1 cellular context compared by ENCODE assay signal in the genomic region with DNA sequence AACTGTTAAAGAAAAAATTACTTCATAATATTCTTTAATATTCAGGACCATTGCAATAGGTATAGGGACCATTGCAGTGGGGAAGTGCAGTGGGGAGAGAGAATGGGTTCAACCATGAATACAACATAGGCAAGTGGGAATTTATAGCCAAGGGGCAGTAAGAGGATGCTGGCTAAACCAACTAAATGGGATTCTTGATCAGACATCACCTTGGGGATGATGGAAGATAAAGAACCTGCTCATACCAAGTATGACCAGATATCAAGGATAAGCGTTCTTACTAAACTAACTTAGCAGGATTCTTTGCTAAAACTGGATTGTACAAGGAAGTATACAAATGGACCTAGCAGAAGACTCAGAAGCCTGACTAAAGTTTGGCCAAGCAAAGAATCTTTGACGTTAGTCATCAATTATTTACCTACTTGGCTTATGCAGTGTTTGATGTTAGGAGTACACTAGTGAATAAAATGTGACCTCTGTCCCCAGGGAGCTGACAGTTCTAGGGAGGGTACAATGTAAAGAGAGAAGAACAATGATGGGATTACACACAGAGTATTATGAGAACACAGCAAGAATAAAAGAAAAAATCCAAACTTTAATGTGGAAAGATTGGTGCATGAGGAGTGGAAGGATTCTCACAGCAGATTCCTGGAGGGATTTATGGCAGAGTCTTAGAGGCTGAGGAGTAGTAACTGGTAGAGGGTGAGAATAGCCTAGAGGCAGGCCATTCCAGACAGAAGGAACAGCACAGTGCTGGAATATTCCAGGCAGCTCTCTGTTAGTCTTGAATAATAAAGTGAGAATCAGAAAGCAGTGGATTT.
A peak's percentile ranks its signal among the peaks of the same experiment; 100 is the strongest.
TF ChIP-seq lines count a peak whose summit lies in the region.

No MANE protein-coding gene starts in this region.

TF ChIP-seq in HepG2, 621 proteins besides CTCF, POLR2A, EP300 and RAD21 (continued from another document and continues in another):
- TF ChIP-seq, protein P1, sequence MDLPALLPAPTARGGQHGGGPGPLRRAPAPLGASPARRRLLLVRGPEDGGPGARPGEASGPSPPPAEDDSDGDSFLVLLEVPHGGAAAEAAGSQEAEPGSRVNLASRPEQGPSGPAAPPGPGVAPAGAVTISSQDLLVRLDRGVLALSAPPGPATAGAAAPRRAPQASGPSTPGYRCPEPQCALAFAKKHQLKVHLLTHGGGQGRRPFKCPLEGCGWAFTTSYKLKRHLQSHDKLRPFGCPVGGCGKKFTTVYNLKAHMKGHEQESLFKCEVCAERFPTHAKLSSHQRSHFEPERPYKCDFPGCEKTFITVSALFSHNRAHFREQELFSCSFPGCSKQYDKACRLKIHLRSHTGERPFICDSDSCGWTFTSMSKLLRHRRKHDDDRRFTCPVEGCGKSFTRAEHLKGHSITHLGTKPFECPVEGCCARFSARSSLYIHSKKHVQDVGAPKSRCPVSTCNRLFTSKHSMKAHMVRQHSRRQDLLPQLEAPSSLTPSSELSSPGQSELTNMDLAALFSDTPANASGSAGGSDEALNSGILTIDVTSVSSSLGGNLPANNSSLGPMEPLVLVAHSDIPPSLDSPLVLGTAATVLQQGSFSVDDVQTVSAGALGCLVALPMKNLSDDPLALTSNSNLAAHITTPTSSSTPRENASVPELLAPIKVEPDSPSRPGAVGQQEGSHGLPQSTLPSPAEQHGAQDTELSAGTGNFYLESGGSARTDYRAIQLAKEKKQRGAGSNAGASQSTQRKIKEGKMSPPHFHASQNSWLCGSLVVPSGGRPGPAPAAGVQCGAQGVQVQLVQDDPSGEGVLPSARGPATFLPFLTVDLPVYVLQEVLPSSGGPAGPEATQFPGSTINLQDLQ (CRISPR knock-in tag; IDR thresholded peaks at IDR 0.05), result no peak
- TF ChIP-seq ZSCAN9 (CRISPR knock-in tag; IDR thresholded peaks at IDR 0.05; ENCODE audit: borderline replicate concordance) (peak; percentile 27; the same call in 1 of the 2 replicates), REL (CRISPR knock-in tag; conservative IDR thresholded peaks at IDR 0.05) (no peak), SMARCE1 (IDR thresholded peaks at IDR 0.05; ENCODE audit: borderline replicate concordance) (no peak; the same call in 1 of the 2 replicates), NR1H2 (CRISPR knock-in tag; IDR thresholded peaks at IDR 0.05; ENCODE audit: borderline replicate concordance, low read depth) (no peak), HNF4A (CRISPR knock-in tag; IDR thresholded peaks at IDR 0.05) (peak; percentile 81), MIER2 (CRISPR knock-in tag; IDR thresholded peaks at IDR 0.05) (0 out of 2 replicates have a peak, but pooled peaks have one; percentile 61), GFI1 (CRISPR knock-in tag; IDR thresholded peaks at IDR 0.05; ENCODE audit: borderline replicate concordance) (0 out of 2 replicates have a peak, but pooled peaks have one; percentile 21), FOXJ3 (CRISPR knock-in tag; IDR thresholded peaks at IDR 0.05; ENCODE audit: borderline replicate concordance) (peak; percentile 82; the same call in 1 of the 2 replicates), ZBTB20 (CRISPR knock-in tag; IDR thresholded peaks at IDR 0.05; ENCODE audit: borderline replicate concordance, low read depth) (0 out of 2 replicates have a peak, but pooled peaks have one; percentile 49), ELF4 (CRISPR knock-in tag; IDR thresholded peaks at IDR 0.05; ENCODE audit: borderline replicate concordance) (no peak), MIER3 (CRISPR knock-in tag; IDR thresholded peaks at IDR 0.05; ENCODE audit: borderline replicate concordance) (peak; percentile 60; the same call in 1 of the 2 replicates), JUN (CRISPR knock-in tag; IDR thresholded peaks at IDR 0.05) (0 out of 2 replicates have a peak, but pooled peaks have one; percentile 43), NPAS2 (CRISPR knock-in tag; IDR thresholded peaks at IDR 0.05; ENCODE audit: borderline replicate concordance) (no peak), MTF2 (CRISPR knock-in tag; IDR thresholded peaks at IDR 0.05; ENCODE audit: borderline replicate concordance) (no peak), KLF15 (CRISPR knock-in tag; IDR thresholded peaks at IDR 0.05; ENCODE audit: borderline replicate concordance) (no peak), ZFY (CRISPR knock-in tag; IDR thresholded peaks at IDR 0.05) (no peak), HNRNPLL (IDR thresholded peaks at IDR 0.05; ENCODE audit: low read depth, low read length, poor library complexity, severe bottlenecking) (no peak), SIN3B (IDR thresholded peaks at IDR 0.05; ENCODE audit: low read length) (no peak), CREM (IDR thresholded peaks at IDR 0.05) (peak; percentile 77), CREM (CRISPR knock-in tag; IDR thresholded peaks at IDR 0.05) (no peak), ZNF234 (CRISPR knock-in tag; conservative IDR thresholded peaks at IDR 0.05) (no peak), NR2F6 (IDR thresholded peaks at IDR 0.05) (peak; percentile 86), NR2F6 (CRISPR knock-in tag; IDR thresholded peaks at IDR 0.05) (peak; percentile 85), PHF8 (CRISPR knock-in tag; IDR thresholded peaks at IDR 0.05) (no peak), ZEB1 (IDR thresholded peaks at IDR 0.05; ENCODE audit: insufficient replicate concordance, low read depth) (no peak), SMAD3 (CRISPR knock-in tag; IDR thresholded peaks at IDR 0.05) (peak; percentile 42; the same call in 1 of the 2 replicates), RFX3 (CRISPR knock-in tag; IDR thresholded peaks at IDR 0.05) (no peak), BRD4 (CRISPR knock-in tag; IDR thresholded peaks at IDR 0.05) (no peak), CCAR2 (optimal IDR thresholded peaks at IDR 0.05; ENCODE audit: low read depth, low read length) (no peak), MAFF (IDR thresholded peaks at IDR 0.05; ENCODE audit: low read depth, low read length) (peak; percentile 47), BHLHE40 (IDR thresholded peaks at IDR 0.05; ENCODE audit: low read length) (peak; percentile 42; the same call in 1 of the 2 replicates), ZNF552 (CRISPR knock-in tag; IDR thresholded peaks at IDR 0.05; ENCODE audit: borderline replicate concordance) (no peak), DNMT3B (CRISPR knock-in tag; conservative IDR thresholded peaks at IDR 0.05) (peak; percentile 23; the same call in 1 of the 2 replicates), SMAD9 (CRISPR knock-in tag; IDR thresholded peaks at IDR 0.05) (no peak), NKX3-1 (CRISPR knock-in tag; IDR thresholded peaks at IDR 0.05) (no peak), ZNF709 (CRISPR knock-in tag; IDR thresholded peaks at IDR 0.05) (no peak), ETV6 (CRISPR knock-in tag; conservative IDR thresholded peaks at IDR 0.05) (no peak), MZF1 (CRISPR knock-in tag; IDR thresholded peaks at IDR 0.05; ENCODE audit: borderline replicate concordance) (no peak), PITX1 (CRISPR knock-in tag; IDR thresholded peaks at IDR 0.05) (peak; percentile 84), SNAI1 (CRISPR knock-in tag; IDR thresholded peaks at IDR 0.05; ENCODE audit: borderline replicate concordance) (no peak)
- TF ChIP-seq, protein P2, sequence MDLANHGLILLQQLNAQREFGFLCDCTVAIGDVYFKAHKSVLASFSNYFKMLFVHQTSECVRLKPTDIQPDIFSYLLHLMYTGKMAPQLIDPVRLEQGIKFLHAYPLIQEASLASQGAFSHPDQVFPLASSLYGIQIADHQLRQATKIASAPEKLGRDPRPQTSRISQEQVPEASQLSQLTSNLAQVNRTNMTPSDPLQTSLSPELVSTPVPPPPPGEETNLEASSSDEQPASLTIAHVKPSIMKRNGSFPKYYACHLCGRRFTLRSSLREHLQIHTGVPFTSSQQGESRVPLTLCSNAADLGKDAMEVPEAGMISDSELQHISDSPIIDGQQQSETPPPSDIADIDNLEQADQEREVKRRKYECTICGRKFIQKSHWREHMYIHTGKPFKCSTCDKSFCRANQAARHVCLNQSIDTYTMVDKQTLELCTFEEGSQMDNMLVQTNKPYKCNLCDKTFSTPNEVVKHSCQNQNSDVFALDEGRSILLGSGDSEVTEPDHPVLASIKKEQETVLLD (CRISPR knock-in tag; IDR thresholded peaks at IDR 0.05; ENCODE audit: low read depth), result no peak
- TF ChIP-seq, protein P3, sequence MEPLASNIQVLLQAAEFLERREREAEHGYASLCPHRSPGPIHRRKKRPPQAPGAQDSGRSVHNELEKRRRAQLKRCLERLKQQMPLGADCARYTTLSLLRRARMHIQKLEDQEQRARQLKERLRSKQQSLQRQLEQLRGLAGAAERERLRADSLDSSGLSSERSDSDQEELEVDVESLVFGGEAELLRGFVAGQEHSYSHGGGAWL (CRISPR knock-in tag; IDR thresholded peaks at IDR 0.05), result no peak
- TF ChIP-seq, protein P4, sequence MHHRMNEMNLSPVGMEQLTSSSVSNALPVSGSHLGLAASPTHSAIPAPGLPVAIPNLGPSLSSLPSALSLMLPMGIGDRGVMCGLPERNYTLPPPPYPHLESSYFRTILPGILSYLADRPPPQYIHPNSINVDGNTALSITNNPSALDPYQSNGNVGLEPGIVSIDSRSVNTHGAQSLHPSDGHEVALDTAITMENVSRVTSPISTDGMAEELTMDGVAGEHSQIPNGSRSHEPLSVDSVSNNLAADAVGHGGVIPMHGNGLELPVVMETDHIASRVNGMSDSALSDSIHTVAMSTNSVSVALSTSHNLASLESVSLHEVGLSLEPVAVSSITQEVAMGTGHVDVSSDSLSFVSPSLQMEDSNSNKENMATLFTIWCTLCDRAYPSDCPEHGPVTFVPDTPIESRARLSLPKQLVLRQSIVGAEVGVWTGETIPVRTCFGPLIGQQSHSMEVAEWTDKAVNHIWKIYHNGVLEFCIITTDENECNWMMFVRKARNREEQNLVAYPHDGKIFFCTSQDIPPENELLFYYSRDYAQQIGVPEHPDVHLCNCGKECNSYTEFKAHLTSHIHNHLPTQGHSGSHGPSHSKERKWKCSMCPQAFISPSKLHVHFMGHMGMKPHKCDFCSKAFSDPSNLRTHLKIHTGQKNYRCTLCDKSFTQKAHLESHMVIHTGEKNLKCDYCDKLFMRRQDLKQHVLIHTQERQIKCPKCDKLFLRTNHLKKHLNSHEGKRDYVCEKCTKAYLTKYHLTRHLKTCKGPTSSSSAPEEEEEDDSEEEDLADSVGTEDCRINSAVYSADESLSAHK (CRISPR knock-in tag; IDR thresholded peaks at IDR 0.05; ENCODE audit: borderline replicate concordance), result no peak
- TF ChIP-seq, protein P5, sequence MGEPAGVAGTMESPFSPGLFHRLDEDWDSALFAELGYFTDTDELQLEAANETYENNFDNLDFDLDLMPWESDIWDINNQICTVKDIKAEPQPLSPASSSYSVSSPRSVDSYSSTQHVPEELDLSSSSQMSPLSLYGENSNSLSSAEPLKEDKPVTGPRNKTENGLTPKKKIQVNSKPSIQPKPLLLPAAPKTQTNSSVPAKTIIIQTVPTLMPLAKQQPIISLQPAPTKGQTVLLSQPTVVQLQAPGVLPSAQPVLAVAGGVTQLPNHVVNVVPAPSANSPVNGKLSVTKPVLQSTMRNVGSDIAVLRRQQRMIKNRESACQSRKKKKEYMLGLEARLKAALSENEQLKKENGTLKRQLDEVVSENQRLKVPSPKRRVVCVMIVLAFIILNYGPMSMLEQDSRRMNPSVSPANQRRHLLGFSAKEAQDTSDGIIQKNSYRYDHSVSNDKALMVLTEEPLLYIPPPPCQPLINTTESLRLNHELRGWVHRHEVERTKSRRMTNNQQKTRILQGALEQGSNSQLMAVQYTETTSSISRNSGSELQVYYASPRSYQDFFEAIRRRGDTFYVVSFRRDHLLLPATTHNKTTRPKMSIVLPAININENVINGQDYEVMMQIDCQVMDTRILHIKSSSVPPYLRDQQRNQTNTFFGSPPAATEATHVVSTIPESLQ (CRISPR knock-in tag; conservative IDR thresholded peaks at IDR 0.05), result no peak
- TF ChIP-seq, protein P6, sequence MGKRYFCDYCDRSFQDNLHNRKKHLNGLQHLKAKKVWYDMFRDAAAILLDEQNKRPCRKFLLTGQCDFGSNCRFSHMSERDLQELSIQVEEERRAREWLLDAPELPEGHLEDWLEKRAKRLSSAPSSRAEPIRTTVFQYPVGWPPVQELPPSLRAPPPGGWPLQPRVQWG (CRISPR knock-in tag; IDR thresholded peaks at IDR 0.05; ENCODE audit: borderline replicate concordance, low read depth), result no peak
- TF ChIP-seq, protein P7, sequence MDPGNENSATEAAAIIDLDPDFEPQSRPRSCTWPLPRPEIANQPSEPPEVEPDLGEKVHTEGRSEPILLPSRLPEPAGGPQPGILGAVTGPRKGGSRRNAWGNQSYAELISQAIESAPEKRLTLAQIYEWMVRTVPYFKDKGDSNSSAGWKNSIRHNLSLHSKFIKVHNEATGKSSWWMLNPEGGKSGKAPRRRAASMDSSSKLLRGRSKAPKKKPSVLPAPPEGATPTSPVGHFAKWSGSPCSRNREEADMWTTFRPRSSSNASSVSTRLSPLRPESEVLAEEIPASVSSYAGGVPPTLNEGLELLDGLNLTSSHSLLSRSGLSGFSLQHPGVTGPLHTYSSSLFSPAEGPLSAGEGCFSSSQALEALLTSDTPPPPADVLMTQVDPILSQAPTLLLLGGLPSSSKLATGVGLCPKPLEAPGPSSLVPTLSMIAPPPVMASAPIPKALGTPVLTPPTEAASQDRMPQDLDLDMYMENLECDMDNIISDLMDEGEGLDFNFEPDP (CRISPR knock-in tag; conservative IDR thresholded peaks at IDR 0.05), result no peak
- TF ChIP-seq, protein P8, sequence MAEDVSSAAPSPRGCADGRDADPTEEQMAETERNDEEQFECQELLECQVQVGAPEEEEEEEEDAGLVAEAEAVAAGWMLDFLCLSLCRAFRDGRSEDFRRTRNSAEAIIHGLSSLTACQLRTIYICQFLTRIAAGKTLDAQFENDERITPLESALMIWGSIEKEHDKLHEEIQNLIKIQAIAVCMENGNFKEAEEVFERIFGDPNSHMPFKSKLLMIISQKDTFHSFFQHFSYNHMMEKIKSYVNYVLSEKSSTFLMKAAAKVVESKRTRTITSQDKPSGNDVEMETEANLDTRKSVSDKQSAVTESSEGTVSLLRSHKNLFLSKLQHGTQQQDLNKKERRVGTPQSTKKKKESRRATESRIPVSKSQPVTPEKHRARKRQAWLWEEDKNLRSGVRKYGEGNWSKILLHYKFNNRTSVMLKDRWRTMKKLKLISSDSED (CRISPR knock-in tag; IDR thresholded peaks at IDR 0.05), result no peak
- TF ChIP-seq, protein P9, sequence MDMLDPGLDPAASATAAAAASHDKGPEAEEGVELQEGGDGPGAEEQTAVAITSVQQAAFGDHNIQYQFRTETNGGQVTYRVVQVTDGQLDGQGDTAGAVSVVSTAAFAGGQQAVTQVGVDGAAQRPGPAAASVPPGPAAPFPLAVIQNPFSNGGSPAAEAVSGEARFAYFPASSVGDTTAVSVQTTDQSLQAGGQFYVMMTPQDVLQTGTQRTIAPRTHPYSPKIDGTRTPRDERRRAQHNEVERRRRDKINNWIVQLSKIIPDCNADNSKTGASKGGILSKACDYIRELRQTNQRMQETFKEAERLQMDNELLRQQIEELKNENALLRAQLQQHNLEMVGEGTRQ (IDR thresholded peaks at IDR 0.05; ENCODE audit: low read depth, low read length), result no peak
- TF ChIP-seq, protein P9 (CRISPR knock-in tag; IDR thresholded peaks at IDR 0.05; ENCODE audit: borderline replicate concordance), result no peak
